ENCODE assay signal across 37 cellular contexts in genomic region chr3:126507886-126508285, GRCh38. TPM values are rescaled to one million over a fixed set of nuclear protein-coding genes. Genes with fewer than 3 reads are reported as not detected.
"Had no signal": no experiment of that assay in that cellular context is flagged by ENCODE, and none has a peak within 500 bp of the region (broad histone marks: within the 10 kb centered on the region; RNA-seq: fewer than 3 reads in every experiment).

No MANE protein-coding gene starts in this region.

- H3K4me1 Mint-ChIP-seq: activated naive CD8-positive, alpha-beta T cell treated with anti-CD3 and anti-CD28 coated beads for 36 hours had no signal

- ATAC-seq: activated CD8-positive, alpha-beta T cell treated with anti-CD3 and anti-CD28 coated beads for 36 hours; activated T-cell treated with anti-CD3 and anti-CD28 coated beads, Interleukin-2, amount 50 U/mL, for 72 hours; activated T-helper 17 cell treated with anti-CD3 and anti-CD28 coated beads, Interleukin-2, amount 50 U/mL, for 72 hours; PC-3 had no signal

- H3K9me3 Mint-ChIP-seq: activated CD8-positive, alpha-beta T cell treated with anti-CD3 and anti-CD28 coated beads for 36 hours; activated naive CD8-positive, alpha-beta T cell treated with anti-CD3 and anti-CD28 coated beads for 36 hours; activated T-cell treated with anti-CD3 and anti-CD28 coated beads, Interleukin-2, amount 50 U/mL, for 72 hours; activated T-helper 17 cell treated with anti-CD3 and anti-CD28 coated beads, Interleukin-2, amount 50 U/mL, for 72 hours had no signal

- DNase-seq: activated CD4-positive, alpha-beta T cell treated with anti-CD3 and anti-CD28 coated beads for 1 hour; activated CD4-positive, alpha-beta T cell treated with anti-CD3 and anti-CD28 coated beads for 48 hours; activated CD4-positive, alpha-beta T cell treated with anti-CD3 and anti-CD28 coated beads, Interleukin-2, amount 50 U/mL, for 4 hours; activated CD4-positive, CD25-positive, alpha-beta regulatory T cell; activated CD8-positive, alpha-beta T cell treated with anti-CD3 and anti-CD28 coated beads for 36 hours; activated effector memory CD4-positive, alpha-beta T cell treated with anti-CD3 and anti-CD28 coated beads, Interleukin-2, amount 50 U/mL, for 16 hours; activated naive CD4-positive, alpha-beta T cell; activated naive CD4-positive, alpha-beta T cell treated with anti-CD3 and anti-CD28 coated beads, Interleukin-2, amount 50 U/mL, for 16 hours; activated naive CD8-positive, alpha-beta T cell treated with anti-CD3 and anti-CD28 coated beads for 36 hours; activated T-cell treated with anti-CD3 and anti-CD28 coated beads, Interleukin-2, amount 50 U/mL, for 1 hour; activated T-cell treated with anti-CD3 and anti-CD28 coated beads, Interleukin-2, amount 50 U/mL, for 72 hours; amniotic stem cell; MM.1S; MV-4-11; NCI-H1092; NCI-H1436 treated with DMSO at 0.1 percent for 48 hours; NCI-H1694 treated with DMSO at 0.1 percent for 48 hours; NCI-H2029; NCI-H345; NCI-H524 treated with DMSO at 0.1 percent for 48 hours; SHP77; T1000; WERI-Rb-1 had no signal

- H3K4me1 ChIP-seq: ascending aorta had no signal

- H3K4me2 ChIP-seq: KMS-11 had no signal

- H3K36me3 Mint-ChIP-seq: activated naive CD8-positive, alpha-beta T cell treated with anti-CD3 and anti-CD28 coated beads for 36 hours had no signal

- H3K9me3 ChIP-seq: ascending aorta had no signal

- H3K9ac ChIP-seq: KMS-11 had no signal

- H3K4me3 Mint-ChIP-seq: activated CD8-positive, alpha-beta T cell treated with anti-CD3 and anti-CD28 coated beads for 36 hours; activated naive CD8-positive, alpha-beta T cell treated with anti-CD3 and anti-CD28 coated beads for 36 hours; activated T-cell treated with anti-CD3 and anti-CD28 coated beads, Interleukin-2, amount 50 U/mL, for 72 hours; activated T-helper 17 cell treated with anti-CD3 and anti-CD28 coated beads, Interleukin-2, amount 50 U/mL, for 72 hours had no signal

- H3K27me3 Mint-ChIP-seq: activated naive CD8-positive, alpha-beta T cell treated with anti-CD3 and anti-CD28 coated beads for 36 hours had no signal

- H3K27ac Mint-ChIP-seq: activated CD8-positive, alpha-beta T cell treated with anti-CD3 and anti-CD28 coated beads for 36 hours; activated naive CD8-positive, alpha-beta T cell treated with anti-CD3 and anti-CD28 coated beads for 36 hours; activated T-cell treated with anti-CD3 and anti-CD28 coated beads, Interleukin-2, amount 50 U/mL, for 72 hours; activated T-helper 17 cell treated with anti-CD3 and anti-CD28 coated beads, Interleukin-2, amount 50 U/mL, for 72 hours had no signal

- FAIRE-seq: RCC 7860 had no signal

- H3K4me3 ChIP-seq: ascending aorta, cardiac muscle cell, SJCRH30, SK-N-MC had no signal

- H3K36me3 ChIP-seq: ascending aorta, cardiac muscle cell, SJCRH30, WERI-Rb-1 had no signal

- H3K27me3 ChIP-seq: ascending aorta, cardiac muscle cell, SJCRH30 had no signal

- H3K27ac ChIP-seq: ascending aorta, cardiac muscle cell, KMS-11, RWPE1, SJCRH30, SK-N-MC, WERI-Rb-1 had no signal

RNA-seq across cellular contexts. Expression of gene UROC1, which starts 9.7 kb away (rescaled TPM):
- total RNA-seq: activated CD8-positive, alpha-beta memory T cell treated with anti-CD3 and anti-CD28 coated beads for 36 hours; activated CD8-positive, alpha-beta T cell treated with anti-CD3 and anti-CD28 coated beads for 36 hours; activated naive CD8-positive, alpha-beta T cell treated with anti-CD3 and anti-CD28 coated beads for 36 hours; activated T-cell treated with anti-CD3 and anti-CD28 coated beads, Interleukin-2, amount 50 U/mL, for 72 hours; activated T-helper 17 cell treated with anti-CD3 and anti-CD28 coated beads, Interleukin-2, amount 50 U/mL, for 72 hours; ascending aorta; cardiac muscle cell; LHCN-M2; NCI-H460; PC-3; SJCRH30; T-helper 1 cell treated with Interleukin-12 subunit alpha and Interleukin-12 subunit beta and Interleukin-4 antibody, amounts not matched to agents 30 ng/mL and 1 ng/mL, for 36 hours; T-helper 2 cell treated with Interferon-gamma antibody and Interleukin-4, amounts not matched to agents 100 ng/mL and 5 ng/mL, for 36 hours had no signal
- polyA plus RNA-seq: cardiac muscle cell had no signal

RNA-seq across cellular contexts. Expression of gene CHST13, which starts 16.1 kb away (rescaled TPM):
- total RNA-seq: activated CD8-positive, alpha-beta memory T cell treated with anti-CD3 and anti-CD28 coated beads for 36 hours; activated CD8-positive, alpha-beta T cell treated with anti-CD3 and anti-CD28 coated beads for 36 hours; activated naive CD8-positive, alpha-beta T cell treated with anti-CD3 and anti-CD28 coated beads for 36 hours; activated T-cell treated with anti-CD3 and anti-CD28 coated beads, Interleukin-2, amount 50 U/mL, for 72 hours; activated T-helper 17 cell treated with anti-CD3 and anti-CD28 coated beads, Interleukin-2, amount 50 U/mL, for 72 hours; ascending aorta; LHCN-M2; NCI-H460; PC-3; SJCRH30; T-helper 1 cell treated with Interleukin-12 subunit alpha and Interleukin-12 subunit beta and Interleukin-4 antibody, amounts not matched to agents 30 ng/mL and 1 ng/mL, for 36 hours; T-helper 2 cell treated with Interferon-gamma antibody and Interleukin-4, amounts not matched to agents 100 ng/mL and 5 ng/mL, for 36 hours had no signal

RNA-seq across cellular contexts. Expression of gene C3orf22, which starts 50.8 kb away (rescaled TPM):
- total RNA-seq: activated CD8-positive, alpha-beta memory T cell treated with anti-CD3 and anti-CD28 coated beads for 36 hours; activated CD8-positive, alpha-beta T cell treated with anti-CD3 and anti-CD28 coated beads for 36 hours; activated naive CD8-positive, alpha-beta T cell treated with anti-CD3 and anti-CD28 coated beads for 36 hours; activated T-cell treated with anti-CD3 and anti-CD28 coated beads, Interleukin-2, amount 50 U/mL, for 72 hours; activated T-helper 17 cell treated with anti-CD3 and anti-CD28 coated beads, Interleukin-2, amount 50 U/mL, for 72 hours; ascending aorta; cardiac muscle cell; LHCN-M2; NCI-H460; PC-3; SJCRH30; T-helper 1 cell treated with Interleukin-12 subunit alpha and Interleukin-12 subunit beta and Interleukin-4 antibody, amounts not matched to agents 30 ng/mL and 1 ng/mL, for 36 hours; T-helper 2 cell treated with Interferon-gamma antibody and Interleukin-4, amounts not matched to agents 100 ng/mL and 5 ng/mL, for 36 hours had no signal
- polyA plus RNA-seq: cardiac muscle cell had no signal
